Comparison of ENCODE assay signal across 9 cellular contexts in the genomic region with DNA sequence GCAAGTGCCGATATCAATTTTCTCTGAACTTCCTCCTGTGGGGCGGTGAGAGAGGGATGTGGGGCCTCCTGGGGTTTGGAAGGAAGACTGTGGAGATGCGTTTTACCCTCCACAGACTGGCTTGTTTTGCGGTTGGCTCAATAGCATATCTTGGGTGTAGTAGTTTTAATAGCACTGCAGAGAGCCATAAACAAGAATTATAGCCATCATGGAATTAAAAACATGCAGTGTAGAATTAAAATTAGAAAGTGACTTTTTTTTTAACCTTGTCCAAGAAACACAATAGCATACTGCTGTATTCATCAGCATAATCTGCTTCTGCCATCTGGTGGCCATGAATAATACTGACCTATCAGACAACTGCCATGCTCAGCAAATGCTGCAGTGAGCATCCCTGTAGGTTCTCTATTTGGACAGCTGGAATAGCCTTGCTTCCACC. TPM values are rescaled to one million over a fixed set of nuclear protein-coding genes. Genes with fewer than 3 reads are reported as not detected.
DNase-seq lines count a peak whose midpoint lies in the region; ATAC-seq and TF ChIP-seq lines count a peak whose summit lies in the region.
"Had no signal": no experiment of that assay in that cellular context is flagged by ENCODE, and none has a peak within 500 bp of the region (broad histone marks: within the 10 kb centered on the region; RNA-seq: fewer than 3 reads in every experiment).

No MANE protein-coding gene starts in this region.

- POLR2A ChIA-PET in AG04449 (lab: Yijun Ruan, JAX): no interaction called here

- no peaks in the 10 kb centered on the region for H3K9me3 Mint-ChIP-seq in activated T-cell treated with anti-CD3 and anti-CD28 coated beads, Interleukin-2, amount 50 U/mL, for 4 hours
- H3K9me3 Mint-ChIP-seq in progenitor cell of endocrine pancreas (ENCODE audit: low read depth): no peaks in the 10 kb centered on the region

- ATAC-seq in HG03378 (IDR thresholded peaks at IDR 0.05; ENCODE audit: unreplicated experiment) (peak; percentile 62), gastroesophageal sphincter (peak; percentile 71), HG03139 (IDR thresholded peaks at IDR 0.05; ENCODE audit: unreplicated experiment) (no peak)
- ATAC-seq in activated T-cell treated with anti-CD3 and anti-CD28 coated beads, Interleukin-2, amount 50 U/mL, for 4 hours: peak; percentile 41 to 51

- no peaks in the 10 kb centered on the region for H3K27me3 ChIP-seq in gastroesophageal sphincter
- H3K27me3 ChIP-seq: neutrophil had no signal

- TF ChIP-seq CTCF in AG04449 (IDR thresholded peaks at IDR 0.05; ENCODE audit: insufficient read depth, low read length, missing control alignments): peak; percentile 46
- peak; percentile 64 for TF ChIP-seq CTCF in GM12873 (IDR thresholded peaks at IDR 0.05; ENCODE audit: insufficient read depth, low read depth, low read length, missing control alignments)
- TF ChIP-seq CTCF in gastroesophageal sphincter (IDR thresholded peaks at IDR 0.05): peak; percentile 40 to 75 (median 71)
- peak; percentile 80 for TF ChIP-seq CTCF in progenitor cell of endocrine pancreas (IDR thresholded peaks at IDR 0.05; ENCODE audit: unreplicated experiment)

- no peaks in the 10 kb centered on the region for H3K9me3 ChIP-seq in gastroesophageal sphincter
- H3K9me3 ChIP-seq: neutrophil had no signal

- no peaks in the 10 kb centered on the region for H3K27me3 Mint-ChIP-seq in activated T-cell treated with anti-CD3 and anti-CD28 coated beads, Interleukin-2, amount 50 U/mL, for 4 hours (ENCODE audit: low read depth)
- no peaks in the 10 kb centered on the region for H3K27me3 Mint-ChIP-seq in progenitor cell of endocrine pancreas

- WGBS in gastroesophageal sphincter (ENCODE audit: low coverage in 1 of 2), 2 donors: 30 to 37% methylated on average over 3 to 4 of the region's 4 CpGs

- no peaks in the 10 kb centered on the region for H3K4me1 Mint-ChIP-seq in activated T-cell treated with anti-CD3 and anti-CD28 coated beads, Interleukin-2, amount 50 U/mL, for 4 hours (ENCODE audit: low read depth)
- peaks cover 16% of the 10 kb centered on the region for H3K4me1 Mint-ChIP-seq in progenitor cell of endocrine pancreas (ENCODE audit: low read depth)

- H3K27ac ChIP-seq in gastroesophageal sphincter: no peak overlapping the region
- H3K27ac ChIP-seq: neutrophil had no signal

- peak overlapping the region; percentile 29 for H3K27ac Mint-ChIP-seq in progenitor cell of endocrine pancreas

- H3K4me3 Mint-ChIP-seq in activated T-cell treated with anti-CD3 and anti-CD28 coated beads, Interleukin-2, amount 50 U/mL, for 4 hours: no peak overlapping the region
- no peak overlapping the region for H3K4me3 Mint-ChIP-seq in progenitor cell of endocrine pancreas (ENCODE audit: low read depth)

- no peak for TF ChIP-seq POLR2A in gastroesophageal sphincter (IDR thresholded peaks at IDR 0.05)

- CTCF ChIA-PET in AG04449 (lab: Yijun Ruan, JAX): interaction anchor here (0.7 to 1.8 kb wide), 8 partner anchors 12 to 568 kb away, joined by 3 to 17 read pairs (median 3); no protein-coding TSS in a partner anchor

- TF ChIP-seq EP300 in gastroesophageal sphincter (IDR thresholded peaks at IDR 0.05): no peak

- H3K4me1 ChIP-seq in gastroesophageal sphincter: peaks cover 0 to 7% (median 0%) of the 10 kb centered on the region in 3 donors

- H3K36me3 Mint-ChIP-seq in activated T-cell treated with anti-CD3 and anti-CD28 coated beads, Interleukin-2, amount 50 U/mL, for 4 hours (ENCODE audit: insufficient read depth): no peaks in the 10 kb centered on the region
- peaks cover 21% of the 10 kb centered on the region for H3K36me3 Mint-ChIP-seq in progenitor cell of endocrine pancreas (ENCODE audit: insufficient read depth)

- no peak overlapping the region for H3K4me3 ChIP-seq in AG04449 (ENCODE audit: low read depth, low read length)
- H3K4me3 ChIP-seq in gastroesophageal sphincter: no peak overlapping the region

- peaks cover 0 to 7% of the 10 kb centered on the region in 2 donors for H3K36me3 ChIP-seq in gastroesophageal sphincter
- H3K36me3 ChIP-seq: neutrophil had no signal

- peak; percentile 64 for DNase-seq in AG04449 (ENCODE audit: low read depth, low spot score)
- DNase-seq in NCI-H69 (lab: John Stamatoyannopoulos, UW): peak; percentile 91
- peak; percentile 9 for DNase-seq in activated T-cell treated with anti-CD3 and anti-CD28 coated beads, Interleukin-2, amount 50 U/mL, for 4 hours
- peak; percentile 30 for DNase-seq in progenitor cell of endocrine pancreas (ENCODE audit: low spot score, unreplicated experiment)

RNA-seq across cellular contexts. Expression of gene SCML1, which starts 47.3 kb away (rescaled TPM):
- 1 to 10 TPM; 1.7 to 2.3 (median 2.3) TPM for total RNA-seq in activated T-cell treated with anti-CD3 and anti-CD28 coated beads, Interleukin-2, amount 50 U/mL, for 4 hours
- total RNA-seq in gastroesophageal sphincter: 10 to 100 TPM in 2 of 4 donors, 1 to 10 TPM in 2; 3.4 to 12.4 (median 7.8) TPM
- 3.7 and 4.6 TPM in 2 replicates for total RNA-seq in progenitor cell of endocrine pancreas

Comparison
In these comparisons a context has a peak if more than half of its experiments do, and no peak if none do; other contexts are left out.
1. DNase-seq: peak in every context shown above with its lines; median percentile 91 in NCI-H69; 64 in AG04449; 30 in progenitor cell of endocrine pancreas; 9 in activated T-cell treated with anti-CD3 and anti-CD28 coated beads, Interleukin-2, amount 50 U/mL, for 4 hours.